In genomic region chr12:102119674-102120563, GRCh38 we compare ENCODE assay signal across 8 cellular contexts. TPM values are rescaled to one million over a fixed set of nuclear protein-coding genes. Genes with fewer than 3 reads are reported as not detected.
DNase-seq lines count a peak whose midpoint lies in the region; ATAC-seq and TF ChIP-seq lines count a peak whose summit lies in the region.

TSS of gene NUP37 (minus strand) at chr12:102120114. CDS start at chr12:102118518, 1,596 bp downstream.
TSS of gene PARPBP (plus strand) at chr12:102120183. CDS start at chr12:102123889, 3,706 bp downstream.

- H3K9me3 Mint-ChIP-seq in activated T-helper 17 cell treated with anti-CD3 and anti-CD28 coated beads, Interleukin-2, amount 50 U/mL, for 72 hours = no peaks in the 10 kb centered on the region
- no peaks in the 10 kb centered on the region for H3K9me3 Mint-ChIP-seq in natural killer cell

- peaks cover 40% of the 10 kb centered on the region for H3K36me3 Mint-ChIP-seq in activated T-helper 17 cell treated with anti-CD3 and anti-CD28 coated beads, Interleukin-2, amount 50 U/mL, for 72 hours (ENCODE audit: low read depth)
- no peaks in the 10 kb centered on the region for H3K36me3 Mint-ChIP-seq in natural killer cell

- H3K4me3 Mint-ChIP-seq in activated T-helper 17 cell treated with anti-CD3 and anti-CD28 coated beads, Interleukin-2, amount 50 U/mL, for 72 hours = peak within 1 kb of the TSS; percentile 91
- peak within 1 kb of the TSS; percentile 92 for H3K4me3 Mint-ChIP-seq in natural killer cell

- H2AFZ ChIP-seq in GM23248 = peak within 1 kb of the TSS; percentile 99

- intact Hi-C loops in natural killer cell (cut with micrococcal nuclease) = loop anchor here (1.0 to 5.0 kb wide), 2 partner anchors 58 to 243 kb away; partner anchors contain the start of gene DRAM1

- H3K4me3 ChIP-seq in GM23248 = peak within 1 kb of the TSS; percentile 97

- H3K79me2 ChIP-seq in GM23248 (ENCODE audit: insufficient read depth) = peaks cover 55% of the 10 kb centered on the region

- peak; percentile 94 for ATAC-seq in activated T-helper 17 cell treated with anti-CD3 and anti-CD28 coated beads, Interleukin-2, amount 50 U/mL, for 72 hours (replicated peaks)
- peak; percentile 93 to 95 (median 94) for ATAC-seq in natural killer cell

- in situ Hi-C loops in GM23248 (cut with MboI) = no loop called here

- peaks cover 9% of the 10 kb centered on the region for H3K4me1 Mint-ChIP-seq in activated T-helper 17 cell treated with anti-CD3 and anti-CD28 coated beads, Interleukin-2, amount 50 U/mL, for 72 hours
- peaks cover 16 to 17% of the 10 kb centered on the region in 2 donors for H3K4me1 Mint-ChIP-seq in natural killer cell

- H3K9me3 ChIP-seq in GM23248 (ENCODE audit: low read depth) = no peaks in the 10 kb centered on the region

- no peaks in the 10 kb centered on the region for H3F3A ChIP-seq in GM23248 (ENCODE audit: insufficient read depth)

- peak within 1 kb of the TSS; percentile 88 for H3K27ac Mint-ChIP-seq in activated T-helper 17 cell treated with anti-CD3 and anti-CD28 coated beads, Interleukin-2, amount 50 U/mL, for 72 hours
- peak within 1 kb of the TSS; percentile 89 to 94 for H3K27ac Mint-ChIP-seq in natural killer cell

- no peak for TF ChIP-seq CTCF in natural killer cell (IDR thresholded peaks at IDR 0.05)

- H3K36me3 ChIP-seq in GM23248 (ENCODE audit: low read depth) = peaks cover 17% of the 10 kb centered on the region

- WGBS in GM23248 (ENCODE audit: low coverage in 1 of 2, low lambda C conversion rate in 2 of 2, missing lambda C conversion rate in 2 of 2), 2 experiments = 1% methylated on average over 61 to 62 of the region's 62 CpGs

- H3K4me1 ChIP-seq in GM23248 (ENCODE audit: insufficient read depth) = peaks cover 16% of the 10 kb centered on the region

- peak within 1 kb of the TSS; percentile 93 for H3K4me2 ChIP-seq in GM23248 (ENCODE audit: unreplicated experiment)

- no peaks in the 10 kb centered on the region for H3K27me3 Mint-ChIP-seq in activated T-helper 17 cell treated with anti-CD3 and anti-CD28 coated beads, Interleukin-2, amount 50 U/mL, for 72 hours
- H3K27me3 Mint-ChIP-seq in natural killer cell (ENCODE audit: low read depth in 2 of 2) = no peaks in the 10 kb centered on the region

- no peaks in the 10 kb centered on the region for H4K20me1 ChIP-seq in GM23248 (ENCODE audit: insufficient read depth)

- H3K27me3 ChIP-seq in GM23248 (replicated peaks; ENCODE audit: insufficient read depth) = no peaks in the 10 kb centered on the region

- no peaks in the 10 kb centered on the region for H3K9me2 ChIP-seq in GM23248 (ENCODE audit: insufficient read depth)

- H3K27ac ChIP-seq in GM23248 = peak within 1 kb of the TSS; percentile 69

- peak within 1 kb of the TSS; percentile 96 for H3K9ac ChIP-seq in GM23248

- DNase-seq in EH (ENCODE audit: low read depth) = peak; percentile 90
- peak; percentile 96 for DNase-seq in GM23248
- peak; percentile 93 for DNase-seq in Kasumi-1 (lab: John Stamatoyannopoulos, UW)
- peak; percentile 89 for DNase-seq in RPMI8226
- DNase-seq in fibroblast of peridontal ligament (ENCODE audit: extremely low read depth) = peak; percentile 75
- peak; percentile 94 for DNase-seq in natural killer cell
- DNase-seq in stimulated activated naive CD4-positive, alpha-beta T cell treated with Interleukin-2 at 50 U/mL for 16 hours (lab: John Stamatoyannopoulos, UW) = peak; percentile 84

RNA-seq across cellular contexts. Expression of gene NUP37, which starts in this region (rescaled TPM):
- 39.4 and 53.9 TPM in 2 replicates for total RNA-seq in GM23248 (2014; rRNA removed; shearing (Covaris generic))
- 48.5 and 50.7 TPM in 2 replicates for polyA plus RNA-seq in GM23248 (2016; fragmentation: Nextera tagmentation; extraction: Ambion mirVana)
- total RNA-seq in activated T-helper 17 cell treated with anti-CD3 and anti-CD28 coated beads, Interleukin-2, amount 50 U/mL, for 72 hours = 10 to 100 TPM; 63.6 to 80.7 TPM
- 10 to 100 TPM; 10.6 to 14.7 (median 10.7) TPM for total RNA-seq in natural killer cell

RNA-seq across cellular contexts. Expression of gene PARPBP, which starts in this region (rescaled TPM):
- total RNA-seq in GM23248 (2014; rRNA removed; shearing (Covaris generic)) = 10.1 and 13.4 TPM in 2 replicates
- 9.5 and 10.3 TPM in 2 replicates for polyA plus RNA-seq in GM23248 (2016; fragmentation: Nextera tagmentation; extraction: Ambion mirVana)
- total RNA-seq in activated T-helper 17 cell treated with anti-CD3 and anti-CD28 coated beads, Interleukin-2, amount 50 U/mL, for 72 hours = 10 to 100 TPM; 23.7 to 35.2 TPM
- total RNA-seq in natural killer cell = 1 to 10 TPM; 2.8 to 5.6 (median 3.5) TPM

Comparison
In these comparisons a context has a peak if more than half of its experiments do, and no peak if none do; other contexts are left out.
1. Peak in every context shown above with its lines: DNase-seq, ATAC-seq, H3K4me3 ChIP-seq and H3K27ac ChIP-seq.